16 cellular contexts compared by ENCODE assay signal in genomic region chr4:3443750-3444309, GRCh38. TPM values are rescaled to one million over a fixed set of nuclear protein-coding genes. Genes with fewer than 3 reads are reported as not detected.
DNase-seq lines count a peak whose midpoint lies in the region; ATAC-seq, FAIRE-seq and TF ChIP-seq lines count a peak whose summit lies in the region.
"Had no signal": no experiment of that assay in that cellular context is flagged by ENCODE, and none has a peak within 500 bp of the region (broad histone marks: within the 10 kb centered on the region; RNA-seq: fewer than 3 reads in every experiment).

No MANE protein-coding gene starts in this region.

- H3K27me3 Mint-ChIP-seq in CD14-positive monocyte (ENCODE audit: low read depth in 3 of 3) = peaks cover 0 to 3% (median 1%) of the 10 kb centered on the region in 3 donors
- H3K27me3 Mint-ChIP-seq in activated naive CD4-positive, alpha-beta T cell treated with anti-CD3 and anti-CD28 coated beads, Interleukin-2, amount 10 ng/mL, durations not matched to agents 7 days and 5 days = no peaks in the 10 kb centered on the region
- no peaks in the 10 kb centered on the region for H3K27me3 Mint-ChIP-seq in T-helper 2 cell treated with Interferon-gamma antibody and Interleukin-4, amounts not matched to agents 5 μg/mL and 100 μg/mL, for 36 hours (ENCODE audit: low read depth)
- H3K27me3 Mint-ChIP-seq: activated B cell treated with CpG ODN at 0.5 μM for 24 hours; activated naive CD8-positive, alpha-beta T cell; activated T-helper 17 cell treated with anti-CD3 and anti-CD28 coated beads, Interleukin-2, amount 50 U/mL, for 72 hours; CD4-positive, CD25-positive, alpha-beta regulatory T cell had no signal

- H3K9me1 ChIP-seq in endothelial cell of umbilical vein (replicated peaks; ENCODE audit: control insufficient read depth, extremely low read depth, insufficient read depth, low read length) = no peaks in the 10 kb centered on the region

- H3K9ac ChIP-seq in OCI-LY3 (ENCODE audit: low read length) (no peak overlapping the region), endothelial cell of umbilical vein (replicated peaks; ENCODE audit: extremely low read depth, insufficient read depth, low read length) (no peak overlapping the region)

- TF ChIP-seq POLR2A in endothelial cell of umbilical vein (IDR thresholded peaks at IDR 0.05; ENCODE audit: low read depth, low read length) = no peak

- POLR2A ChIA-PET in endothelial cell of umbilical vein (lab: Charles Lee) = no interaction called here

- no peaks in the 10 kb centered on the region for H3K9me3 ChIP-seq in OCI-LY3 (ENCODE audit: insufficient read depth, low read length)
- H3K9me3 ChIP-seq in endothelial cell of umbilical vein (replicated peaks; ENCODE audit: control insufficient read depth, insufficient read depth, low read length) = no peaks in the 10 kb centered on the region

- FAIRE-seq in endothelial cell of umbilical vein (lab: Jason Lieb, UNC) = no peak
- FAIRE-seq: astrocyte had no signal

- no peaks in the 10 kb centered on the region for H4K20me1 ChIP-seq in OCI-LY3 (ENCODE audit: insufficient read depth, low read length)
- H4K20me1 ChIP-seq in endothelial cell of umbilical vein (replicated peaks; ENCODE audit: control insufficient read depth, extremely low read depth, insufficient read depth, low read length) = no peaks in the 10 kb centered on the region

- H2AFZ ChIP-seq in OCI-LY3 (ENCODE audit: low read depth, low read length) (no peak overlapping the region; the same call in 1 of the 2 replicates), endothelial cell of umbilical vein (ENCODE audit: low read depth, low read length) (no peak overlapping the region)

- DNase-seq in CD14-positive monocyte (ENCODE audit: low spot score) (no peak), endothelial cell of umbilical vein (ENCODE audit: low read depth, low spot score) (no peak), DMS53 (lab: John Stamatoyannopoulos, UW) (no peak)
- no peak for DNase-seq in activated naive CD4-positive, alpha-beta T cell treated with anti-CD3 and anti-CD28 coated beads, Interleukin-2, amount 10 ng/mL, durations not matched to agents 7 days and 5 days
- DNase-seq in T-helper 2 cell treated with Interferon-gamma antibody and Interleukin-4, amounts not matched to agents 5 μg/mL and 100 μg/mL, for 36 hours (ENCODE audit: low spot score) = no peak
- DNase-seq: NCI-H748 treated with DMSO at 0.1 percent for 48 hours had no signal

- H3K27me3 ChIP-seq in OCI-LY3 (ENCODE audit: low read depth, low read length) = no peaks in the 10 kb centered on the region
- H3K27me3 ChIP-seq in endothelial cell of umbilical vein (ENCODE audit: control insufficient read depth in 2 of 2, insufficient read depth in 2 of 2, low read length in 2 of 2) = no peaks in the 10 kb centered on the region

- no peak overlapping the region for H3K27ac Mint-ChIP-seq in CD14-positive monocyte
- no peak overlapping the region for H3K27ac Mint-ChIP-seq in activated naive CD4-positive, alpha-beta T cell treated with anti-CD3 and anti-CD28 coated beads, Interleukin-2, amount 10 ng/mL, durations not matched to agents 7 days and 5 days
- H3K27ac Mint-ChIP-seq in T-helper 2 cell treated with Interferon-gamma antibody and Interleukin-4, amounts not matched to agents 5 μg/mL and 100 μg/mL, for 36 hours = no peak overlapping the region
- H3K27ac Mint-ChIP-seq: activated B cell treated with CpG ODN at 0.5 μM for 24 hours; activated naive CD8-positive, alpha-beta T cell; activated T-helper 17 cell treated with anti-CD3 and anti-CD28 coated beads, Interleukin-2, amount 50 U/mL, for 72 hours; CD4-positive, CD25-positive, alpha-beta regulatory T cell; nephron had no signal

- peaks cover 10% of the 10 kb centered on the region for H3K4me1 Mint-ChIP-seq in CD14-positive monocyte
- H3K4me1 Mint-ChIP-seq in activated naive CD4-positive, alpha-beta T cell treated with anti-CD3 and anti-CD28 coated beads, Interleukin-2, amount 10 ng/mL, durations not matched to agents 7 days and 5 days = no peaks in the 10 kb centered on the region
- no peaks in the 10 kb centered on the region for H3K4me1 Mint-ChIP-seq in T-helper 2 cell treated with Interferon-gamma antibody and Interleukin-4, amounts not matched to agents 5 μg/mL and 100 μg/mL, for 36 hours (ENCODE audit: low read depth)
- H3K4me1 Mint-ChIP-seq: activated B cell treated with CpG ODN at 0.5 μM for 24 hours; activated T-helper 17 cell treated with anti-CD3 and anti-CD28 coated beads, Interleukin-2, amount 50 U/mL, for 72 hours; CD4-positive, CD25-positive, alpha-beta regulatory T cell had no signal

- H3K27ac ChIP-seq in 22Rv1 (no peak overlapping the region), OCI-LY3 (ENCODE audit: low read length) (no peak overlapping the region), endothelial cell of umbilical vein (ENCODE audit: insufficient read depth, low read depth, low read length) (no peak overlapping the region)

- ATAC-seq in HG03354 (IDR thresholded peaks at IDR 0.05; ENCODE audit: poor library complexity, severe bottlenecking, unreplicated experiment) = no peak

- TF ChIP-seq CTCF in 22Rv1 (IDR thresholded peaks at IDR 0.05) (peak; percentile 66), CD14-positive monocyte (IDR thresholded peaks at IDR 0.05) (peak; percentile 74), OCI-LY3 (IDR thresholded peaks at IDR 0.05; ENCODE audit: low read depth, low read length) (no peak), endothelial cell of umbilical vein (IDR thresholded peaks at IDR 0.05; ENCODE audit: extremely low read depth in 1 of 2, insufficient read depth in 1 of 2, low read depth in 1 of 2, low read length in 2 of 2) (no peak)

- intact Hi-C loops in CD14-positive monocyte (cut with micrococcal nuclease) = loop anchor here (1.0 to 10.0 kb wide), 4 partner anchors 98 to 252 kb away; no protein-coding TSS in a partner anchor
- intact Hi-C loops in endothelial cell of umbilical vein (cut with micrococcal nuclease) = loop anchor here (1.0 kb wide), 3 partner anchors 98 to 338 kb away; no protein-coding TSS in a partner anchor

- CTCF ChIA-PET in endothelial cell of umbilical vein (lab: Charles Lee) = interaction anchor here (0.7 to 6.1 kb wide), 10 partner anchors 74 to 298 kb away, joined by 3 to 78 read pairs (median 3); no protein-coding TSS in a partner anchor
- CTCF ChIA-PET in activated naive CD4-positive, alpha-beta T cell treated with anti-CD3 and anti-CD28 coated beads, Interleukin-2, amount 10 ng/mL, durations not matched to agents 7 days and 5 days (lab: Charles Lee) = interaction anchor here (0.7 to 2.9 kb wide), 12 partner anchors 11 to 338 kb away, joined by 3 to 17 read pairs (median 3); no protein-coding TSS in a partner anchor

- no peak overlapping the region for H3K4me3 Mint-ChIP-seq in CD14-positive monocyte
- H3K4me3 Mint-ChIP-seq in activated naive CD4-positive, alpha-beta T cell treated with anti-CD3 and anti-CD28 coated beads, Interleukin-2, amount 10 ng/mL, durations not matched to agents 7 days and 5 days = no peak overlapping the region
- H3K4me3 Mint-ChIP-seq in T-helper 2 cell treated with Interferon-gamma antibody and Interleukin-4, amounts not matched to agents 5 μg/mL and 100 μg/mL, for 36 hours = no peak overlapping the region
- H3K4me3 Mint-ChIP-seq: activated B cell treated with CpG ODN at 0.5 μM for 24 hours; activated naive CD8-positive, alpha-beta T cell; activated T-helper 17 cell treated with anti-CD3 and anti-CD28 coated beads, Interleukin-2, amount 50 U/mL, for 72 hours; CD4-positive, CD25-positive, alpha-beta regulatory T cell; nephron had no signal

- peaks cover 0 to 3% (median 0%) of the 10 kb centered on the region in 7 donors for H3K9me3 Mint-ChIP-seq in CD14-positive monocyte
- H3K9me3 Mint-ChIP-seq in activated naive CD4-positive, alpha-beta T cell treated with anti-CD3 and anti-CD28 coated beads, Interleukin-2, amount 10 ng/mL, durations not matched to agents 7 days and 5 days = no peaks in the 10 kb centered on the region
- H3K9me3 Mint-ChIP-seq in T-helper 2 cell treated with Interferon-gamma antibody and Interleukin-4, amounts not matched to agents 5 μg/mL and 100 μg/mL, for 36 hours = no peaks in the 10 kb centered on the region
- H3K9me3 Mint-ChIP-seq: activated B cell treated with CpG ODN at 0.5 μM for 24 hours; activated T-helper 17 cell treated with anti-CD3 and anti-CD28 coated beads, Interleukin-2, amount 50 U/mL, for 72 hours; CD4-positive, CD25-positive, alpha-beta regulatory T cell; nephron had no signal

- no peaks in the 10 kb centered on the region for H3K36me3 ChIP-seq in OCI-LY3 (replicated peaks; ENCODE audit: low read depth, low read length)
- H3K36me3 ChIP-seq in endothelial cell of umbilical vein (ENCODE audit: control insufficient read depth in 2 of 2, extremely low read depth in 1 of 2, insufficient read depth in 2 of 2, low read length in 2 of 2) = no peaks in the 10 kb centered on the region

- H3K4me3 ChIP-seq in OCI-LY3 (ENCODE audit: low read length) (no peak overlapping the region; the same call in 1 of the 2 replicates), endothelial cell of umbilical vein (replicated peaks in 1 of 3; ENCODE audit: insufficient read depth in 1 of 3, low read depth in 1 of 3, low read length in 3 of 3) (no peak overlapping the region)

- H3K4me2 ChIP-seq in OCI-LY3 (ENCODE audit: low read length) = peak overlapping the region; percentile 65
- H3K4me2 ChIP-seq in endothelial cell of umbilical vein (ENCODE audit: insufficient read depth, low read length) = no peak overlapping the region

- dilution Hi-C loops in endothelial cell of umbilical vein (cut with MboI; ENCODE audit: extremely low pct_ligation_motif_present, low sequenced_read_pairs) = no loop called here

- H3K79me2 ChIP-seq in OCI-LY3 (ENCODE audit: low read length) = no peaks in the 10 kb centered on the region
- no peaks in the 10 kb centered on the region for H3K79me2 ChIP-seq in endothelial cell of umbilical vein (ENCODE audit: control insufficient read depth, insufficient read depth, low read length)

- H3K4me1 ChIP-seq in OCI-LY3 (ENCODE audit: low read length) = no peaks in the 10 kb centered on the region
- H3K4me1 ChIP-seq in endothelial cell of umbilical vein (ENCODE audit: control insufficient read depth, extremely low read depth, insufficient read depth, low read length) = no peaks in the 10 kb centered on the region

- H3K36me3 Mint-ChIP-seq in CD14-positive monocyte = no peaks in the 10 kb centered on the region
- H3K36me3 Mint-ChIP-seq in activated naive CD4-positive, alpha-beta T cell treated with anti-CD3 and anti-CD28 coated beads, Interleukin-2, amount 10 ng/mL, durations not matched to agents 7 days and 5 days = no peaks in the 10 kb centered on the region
- H3K36me3 Mint-ChIP-seq in T-helper 2 cell treated with Interferon-gamma antibody and Interleukin-4, amounts not matched to agents 5 μg/mL and 100 μg/mL, for 36 hours (ENCODE audit: low read depth) = no peaks in the 10 kb centered on the region
- H3K36me3 Mint-ChIP-seq: activated naive CD8-positive, alpha-beta T cell; CD4-positive, CD25-positive, alpha-beta regulatory T cell had no signal

- BruUV-seq in endothelial cell of umbilical vein (replicated peaks; lab: Mats Ljungman, UMichigan) = no TSS peak

RNA-seq across cellular contexts. Expression of gene HGFAC, which starts 2.1 kb away (rescaled TPM):
- polyA plus RNA-seq in CD14-positive monocyte = not detected
- total RNA-seq in endothelial cell of umbilical vein = 0.42 and 0.49 TPM in 2 replicates
- 0.24 and 0.36 TPM in 2 replicates for polyA plus RNA-seq in endothelial cell of umbilical vein
- polyA plus RNA-seq in endothelial cell of umbilical vein (2011; cell fraction: cytosol; rRNA removed) = 0.07 TPM in 1 of 2 replicates, not detected in the other
- 2.2 and 2.6 TPM in 2 replicates for polyA plus RNA-seq in endothelial cell of umbilical vein (2011; cell fraction: nucleus; rRNA removed)
- polyA plus RNA-seq in endothelial cell of umbilical vein (2012) = 0.35 TPM in 1 of 2 replicates, not detected in the other
- 0.56 TPM in 1 of 2 replicates, not detected in the other for polyA minus RNA-seq in endothelial cell of umbilical vein
- polyA minus RNA-seq in endothelial cell of umbilical vein (2011; cell fraction: cytosol; rRNA and poly(A)+ RNA removed) = not detected
- 0.43 and 0.63 TPM in 2 replicates for polyA minus RNA-seq in endothelial cell of umbilical vein (2011; cell fraction: nucleus; rRNA and poly(A)+ RNA removed)
- total RNA-seq: activated B cell treated with CpG ODN at 0.5 μM for 24 hours; activated T-helper 17 cell treated with anti-CD3 and anti-CD28 coated beads, Interleukin-2, amount 50 U/mL, for 72 hours; CD4-positive, CD25-positive, alpha-beta regulatory T cell; sciatic nerve had no signal

RNA-seq across cellular contexts. Expression of gene DOK7, which starts 19.3 kb away (rescaled TPM):
- polyA plus RNA-seq in CD14-positive monocyte = not detected
- total RNA-seq in endothelial cell of umbilical vein = not detected in 2 replicates
- polyA plus RNA-seq in endothelial cell of umbilical vein = not detected in 2 replicates
- not detected in 2 replicates for polyA plus RNA-seq in endothelial cell of umbilical vein (2011; cell fraction: cytosol; rRNA removed)
- 0.07 TPM in 1 of 2 replicates, not detected in the other for polyA plus RNA-seq in endothelial cell of umbilical vein (2011; cell fraction: nucleus; rRNA removed)
- not detected in 2 replicates for polyA plus RNA-seq in endothelial cell of umbilical vein (2012)
- 0.19 TPM in 1 of 2 replicates, not detected in the other for polyA minus RNA-seq in endothelial cell of umbilical vein
- polyA minus RNA-seq in endothelial cell of umbilical vein (2011; cell fraction: cytosol; rRNA and poly(A)+ RNA removed) = not detected
- not detected in 2 replicates for polyA minus RNA-seq in endothelial cell of umbilical vein (2011; cell fraction: nucleus; rRNA and poly(A)+ RNA removed)
- total RNA-seq: activated T-helper 17 cell treated with anti-CD3 and anti-CD28 coated beads, Interleukin-2, amount 50 U/mL, for 72 hours; astrocyte; CD4-positive, CD25-positive, alpha-beta regulatory T cell; sciatic nerve had no signal

Comparison
In these comparisons a context has a peak if more than half of its experiments do, and no peak if none do; other contexts are left out.
1. CTCF ChIP-seq: peak in 22Rv1 (single experiment) and CD14-positive monocyte (single experiment); none in OCI-LY3 (single experiment) and endothelial cell of umbilical vein (0 of 2).